8 cellular contexts compared by ENCODE assay signal in genomic region chr3:12954891-12955650, GRCh38.
DNase-seq lines count a peak whose midpoint lies in the region; ATAC-seq, FAIRE-seq and TF ChIP-seq lines count a peak whose summit lies in the region.

No MANE protein-coding gene starts in this region.

- H2AFZ ChIP-seq in astrocyte (ENCODE audit: low read depth, low read length) (no peak overlapping the region), keratinocyte (ENCODE audit: control insufficient read depth, low read length) (no peak overlapping the region)

- TF ChIP-seq CTCF in NB4 (IDR thresholded peaks at IDR 0.05; ENCODE audit: low read depth, low read length) (no peak), astrocyte (IDR thresholded peaks at IDR 0.05; ENCODE audit: insufficient read depth, low read depth, low read length) (no peak), keratinocyte (optimal IDR thresholded peaks at IDR 0.05 in 1 of 3, IDR thresholded peaks at IDR 0.05 in 1 of 3, conservative IDR thresholded peaks at IDR 0.05 in 1 of 3; ENCODE audit: extremely low read depth in 1 of 3, insufficient read depth in 2 of 3, low read length in 3 of 3) (peak in 1 of 3 experiments; percentile 4)

- H3K9me3 ChIP-seq in astrocyte (ENCODE audit: insufficient read depth, low read depth, low read length) (no peaks in the 10 kb centered on the region), keratinocyte (ENCODE audit: control insufficient read depth, low read depth, low read length) (no peaks in the 10 kb centered on the region)

- peaks cover 87% of the 10 kb centered on the region for H4K20me1 ChIP-seq in astrocyte (ENCODE audit: insufficient read depth, low read length)
- H4K20me1 ChIP-seq in keratinocyte (ENCODE audit: control insufficient read depth, extremely low read depth, insufficient read depth, low read length): peaks cover 2% of the 10 kb centered on the region

- peak; percentile 91 to 93 for ATAC-seq in stimulated activated naive B cell treated with anti-CD40 and anti-IgM and Interleukin-4, amounts not matched to agents 10 μg/mL and 1 μg/mL and 100 μg/mL, for 72 hours (replicated peaks)
- no peak for ATAC-seq in HG02840 (IDR thresholded peaks at IDR 0.05; ENCODE audit: low FRiP score, unreplicated experiment)

- H3K36me3 Mint-ChIP-seq in activated naive CD4-positive, alpha-beta T cell treated with anti-CD3 and anti-CD28 coated beads for 36 hours (ENCODE audit: low read depth): peaks cover 2% of the 10 kb centered on the region
- peaks cover 19% of the 10 kb centered on the region for H3K36me3 Mint-ChIP-seq in astrocyte (ENCODE audit: low read depth, unreplicated experiment)
- H3K36me3 Mint-ChIP-seq in stimulated activated naive B cell treated with anti-CD40 and anti-IgM and Interleukin-4, amounts not matched to agents 10 μg/mL and 1 μg/mL and 100 μg/mL, for 72 hours: peaks cover 14 to 50% of the 10 kb centered on the region in 2 donors

- H3K9ac ChIP-seq in astrocyte (ENCODE audit: low read length): no peak overlapping the region
- H3K9ac ChIP-seq in keratinocyte (ENCODE audit: control insufficient read depth, extremely low read depth, insufficient read depth, low read length): no peak overlapping the region

- no peak for TF ChIP-seq POLR2A in NB4 (IDR thresholded peaks at IDR 0.05; ENCODE audit: extremely low read depth, insufficient read length)

- H3K36me3 ChIP-seq in astrocyte (ENCODE audit: insufficient read depth, low read length): no peaks in the 10 kb centered on the region
- peaks cover 0 to 3% of the 10 kb centered on the region in 2 experiments for H3K36me3 ChIP-seq in keratinocyte (ENCODE audit: control insufficient read depth in 2 of 2, extremely low read depth in 1 of 2, insufficient read depth in 2 of 2, low read length in 2 of 2)

- H3K79me2 ChIP-seq in astrocyte (ENCODE audit: insufficient read depth, low read length) (peaks cover 78% of the 10 kb centered on the region), keratinocyte (ENCODE audit: control insufficient read depth, insufficient read depth, low read length) (peaks cover 2% of the 10 kb centered on the region)

- peaks cover 68% of the 10 kb centered on the region for H3K4me1 Mint-ChIP-seq in activated naive CD4-positive, alpha-beta T cell treated with anti-CD3 and anti-CD28 coated beads for 36 hours (ENCODE audit: low read depth)
- peaks cover 21% of the 10 kb centered on the region for H3K4me1 Mint-ChIP-seq in astrocyte (ENCODE audit: low read depth, unreplicated experiment)
- H3K4me1 Mint-ChIP-seq in stimulated activated naive B cell treated with anti-CD40 and anti-IgM and Interleukin-4, amounts not matched to agents 10 μg/mL and 1 μg/mL and 100 μg/mL, for 72 hours: peaks cover 70 to 92% of the 10 kb centered on the region in 2 donors

- dilution Hi-C loops in keratinocyte (cut with MboI; ENCODE audit: extremely low pct_ligation_motif_present, low sequenced_read_pairs): no loop called here

- H3K9me1 ChIP-seq in keratinocyte (ENCODE audit: control insufficient read depth, extremely low read depth, insufficient read depth, low read length): no peaks in the 10 kb centered on the region

- peak; percentile 43 for DNase-seq in activated naive CD4-positive, alpha-beta T cell treated with anti-CD3 and anti-CD28 coated beads for 36 hours
- no peak for DNase-seq in activated naive CD4-positive, alpha-beta T cell (lab: John Stamatoyannopoulos, UW)
- peak; percentile 90 for DNase-seq in NB4 (ENCODE audit: low read depth)
- DNase-seq in astrocyte (ENCODE audit: low read depth): no peak
- no peak for DNase-seq in keratinocyte (ENCODE audit: low read depth, low spot score)
- peak; percentile 74 for DNase-seq in stimulated activated naive B cell treated with anti-CD40 and anti-IgM and Interleukin-4, amounts not matched to agents 10 μg/mL and 1 μg/mL and 100 μg/mL, for 72 hours
- no peak for DNase-seq in SHP77 treated with DMSO at 0.1 percent for 48 hours (lab: John Stamatoyannopoulos, UW)

- H3K4me3 ChIP-seq in NB4 (ENCODE audit: low read depth, low read length) (no peak overlapping the region), astrocyte (ENCODE audit: insufficient read depth, low read depth, low read length) (no peak overlapping the region), keratinocyte (ENCODE audit: control insufficient read depth in 2 of 3, extremely low read depth in 1 of 3, insufficient read depth in 2 of 3, low read depth in 1 of 3, low read length in 3 of 3) (no peak overlapping the region)

- H3K9me3 Mint-ChIP-seq in activated naive CD4-positive, alpha-beta T cell treated with anti-CD3 and anti-CD28 coated beads for 36 hours: no peaks in the 10 kb centered on the region
- H3K9me3 Mint-ChIP-seq in astrocyte (ENCODE audit: unreplicated experiment): no peaks in the 10 kb centered on the region
- H3K9me3 Mint-ChIP-seq in stimulated activated naive B cell treated with anti-CD40 and anti-IgM and Interleukin-4, amounts not matched to agents 10 μg/mL and 1 μg/mL and 100 μg/mL, for 72 hours: no peaks in the 10 kb centered on the region

- H3K4me3 Mint-ChIP-seq in activated naive CD4-positive, alpha-beta T cell treated with anti-CD3 and anti-CD28 coated beads for 36 hours: no peak overlapping the region
- H3K4me3 Mint-ChIP-seq in astrocyte (ENCODE audit: unreplicated experiment): no peak overlapping the region
- H3K4me3 Mint-ChIP-seq in stimulated activated naive B cell treated with anti-CD40 and anti-IgM and Interleukin-4, amounts not matched to agents 10 μg/mL and 1 μg/mL and 100 μg/mL, for 72 hours: peak overlapping the region; percentile 43 to 60

- CTCF ChIA-PET in activated naive CD4-positive, alpha-beta T cell treated with anti-CD3 and anti-CD28 coated beads for 36 hours (lab: Charles Lee): interaction anchor here (0.6 to 1.5 kb wide), 3 partner anchors 10 to 461 kb away, joined by 3 to 4 read pairs (median 4); no protein-coding TSS in a partner anchor

- no peak overlapping the region for H3K27ac ChIP-seq in astrocyte (ENCODE audit: low read depth, low read length)
- no peak overlapping the region for H3K27ac ChIP-seq in keratinocyte (ENCODE audit: control insufficient read depth, insufficient read depth, low read length)

- H3K27me3 Mint-ChIP-seq in activated naive CD4-positive, alpha-beta T cell treated with anti-CD3 and anti-CD28 coated beads for 36 hours (ENCODE audit: low read depth): no peaks in the 10 kb centered on the region
- peaks cover 3% of the 10 kb centered on the region for H3K27me3 Mint-ChIP-seq in astrocyte (ENCODE audit: low read depth, unreplicated experiment)
- no peaks in the 10 kb centered on the region for H3K27me3 Mint-ChIP-seq in stimulated activated naive B cell treated with anti-CD40 and anti-IgM and Interleukin-4, amounts not matched to agents 10 μg/mL and 1 μg/mL and 100 μg/mL, for 72 hours

- FAIRE-seq in astrocyte (lab: Jason Lieb, UNC) (no peak), keratinocyte (lab: Jason Lieb, UNC) (no peak)

- H3K4me2 ChIP-seq in astrocyte (ENCODE audit: low read length) (peak overlapping the region; percentile 11), keratinocyte (ENCODE audit: control insufficient read depth, extremely low read depth, insufficient read depth, low read depth, low read length) (peak overlapping the region; percentile 14)

- peaks cover 8% of the 10 kb centered on the region for H3K4me1 ChIP-seq in astrocyte (ENCODE audit: insufficient read depth, low read length)
- H3K4me1 ChIP-seq in keratinocyte (ENCODE audit: control insufficient read depth, extremely low read depth, insufficient read depth, low read length): peaks cover 7% of the 10 kb centered on the region

- intact Hi-C loops in activated naive CD4-positive, alpha-beta T cell treated with anti-CD3 and anti-CD28 coated beads for 36 hours (cut with micrococcal nuclease): loop anchor here (2.0 kb wide), 1 partner anchor 30 kb away; no protein-coding TSS in a partner anchor

- no peak overlapping the region for H3K27ac Mint-ChIP-seq in activated naive CD4-positive, alpha-beta T cell treated with anti-CD3 and anti-CD28 coated beads for 36 hours
- peak overlapping the region; percentile 34 for H3K27ac Mint-ChIP-seq in astrocyte (ENCODE audit: unreplicated experiment)
- H3K27ac Mint-ChIP-seq in stimulated activated naive B cell treated with anti-CD40 and anti-IgM and Interleukin-4, amounts not matched to agents 10 μg/mL and 1 μg/mL and 100 μg/mL, for 72 hours: peak overlapping the region; percentile 89

- H3K27me3 ChIP-seq in astrocyte (ENCODE audit: insufficient read depth, low read length) (no peaks in the 10 kb centered on the region), keratinocyte (ENCODE audit: control insufficient read depth, extremely low read depth, insufficient read depth, low read length) (no peaks in the 10 kb centered on the region)

Comparison
In these comparisons a context has a peak if more than half of its experiments do, and no peak if none do; other contexts are left out.
1. DNase-seq: peak in activated naive CD4-positive, alpha-beta T cell treated with anti-CD3 and anti-CD28 coated beads for 36 hours (single experiment), NB4 (single experiment) and stimulated activated naive B cell treated with anti-CD40 and anti-IgM and Interleukin-4, amounts not matched to agents 10 μg/mL and 1 μg/mL and 100 μg/mL, for 72 hours (single experiment); none in activated naive CD4-positive, alpha-beta T cell (0 of 4), astrocyte (single experiment), keratinocyte (single experiment) and SHP77 treated with DMSO at 0.1 percent for 48 hours (single experiment).
2. H3K4me3 Mint-ChIP-seq: peak in stimulated activated naive B cell treated with anti-CD40 and anti-IgM and Interleukin-4, amounts not matched to agents 10 μg/mL and 1 μg/mL and 100 μg/mL, for 72 hours (2 of 2); none in activated naive CD4-positive, alpha-beta T cell treated with anti-CD3 and anti-CD28 coated beads for 36 hours (single experiment) and astrocyte (single experiment).